2 cellular contexts compared by ENCODE assay signal in the genomic region with DNA sequence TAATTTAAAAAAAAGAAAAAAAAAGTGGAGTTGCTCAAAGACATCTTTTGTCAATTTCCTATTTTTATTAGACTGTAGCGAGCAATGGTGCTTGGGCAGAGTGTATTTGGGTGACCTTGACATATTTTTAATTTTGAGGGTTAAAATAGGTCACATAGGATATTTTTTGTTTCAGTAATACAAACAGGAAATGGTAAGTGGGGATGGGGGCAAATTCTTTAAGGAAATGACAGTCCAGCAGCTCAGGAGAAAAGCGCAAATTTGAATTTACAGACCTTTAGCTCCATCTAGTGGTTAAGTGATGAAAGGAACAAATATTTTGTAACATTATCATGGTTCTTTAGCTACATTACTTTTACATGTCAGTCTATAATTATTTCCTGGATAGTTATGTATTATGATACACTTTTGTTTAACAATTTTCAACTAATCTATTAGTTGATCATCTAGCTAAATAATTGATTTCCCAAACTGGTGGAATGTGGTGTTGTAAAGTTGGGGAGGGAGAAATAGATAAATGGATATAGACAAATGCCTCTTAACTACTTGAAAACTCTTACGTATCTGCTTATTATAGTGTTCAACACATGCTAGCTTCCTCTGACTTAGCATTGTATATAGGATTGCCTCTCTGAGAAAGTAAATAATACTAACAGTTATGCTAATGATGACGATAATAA.
TF ChIP-seq lines count a peak whose summit lies in the region.

No MANE protein-coding gene starts in this region.

TF ChIP-seq in A549, 52 proteins besides CTCF, POLR2A, EP300 and RAD21:
- TF ChIP-seq KDM1A (IDR thresholded peaks at IDR 0.05; ENCODE audit: low read depth), result no peak
- TF ChIP-seq SMC3 (IDR thresholded peaks at IDR 0.05), result peak; percentile 83

TF ChIP-seq in H1, 55 proteins besides CTCF, POLR2A, EP300 and RAD21:
- TF ChIP-seq SP4 (IDR thresholded peaks at IDR 0.05; ENCODE audit: low read length) (0 out of 2 replicates have a peak, but pooled peaks have one; percentile 22), TBP (IDR thresholded peaks at IDR 0.05; ENCODE audit: low read depth, low read length) (no peak), CTBP2 (IDR thresholded peaks at IDR 0.05; ENCODE audit: borderline replicate concordance, insufficient read depth, insufficient read length, low read length) (no peak), JUND (IDR thresholded peaks at IDR 0.05; ENCODE audit: low read length) (no peak)
- TF ChIP-seq, protein P1, sequence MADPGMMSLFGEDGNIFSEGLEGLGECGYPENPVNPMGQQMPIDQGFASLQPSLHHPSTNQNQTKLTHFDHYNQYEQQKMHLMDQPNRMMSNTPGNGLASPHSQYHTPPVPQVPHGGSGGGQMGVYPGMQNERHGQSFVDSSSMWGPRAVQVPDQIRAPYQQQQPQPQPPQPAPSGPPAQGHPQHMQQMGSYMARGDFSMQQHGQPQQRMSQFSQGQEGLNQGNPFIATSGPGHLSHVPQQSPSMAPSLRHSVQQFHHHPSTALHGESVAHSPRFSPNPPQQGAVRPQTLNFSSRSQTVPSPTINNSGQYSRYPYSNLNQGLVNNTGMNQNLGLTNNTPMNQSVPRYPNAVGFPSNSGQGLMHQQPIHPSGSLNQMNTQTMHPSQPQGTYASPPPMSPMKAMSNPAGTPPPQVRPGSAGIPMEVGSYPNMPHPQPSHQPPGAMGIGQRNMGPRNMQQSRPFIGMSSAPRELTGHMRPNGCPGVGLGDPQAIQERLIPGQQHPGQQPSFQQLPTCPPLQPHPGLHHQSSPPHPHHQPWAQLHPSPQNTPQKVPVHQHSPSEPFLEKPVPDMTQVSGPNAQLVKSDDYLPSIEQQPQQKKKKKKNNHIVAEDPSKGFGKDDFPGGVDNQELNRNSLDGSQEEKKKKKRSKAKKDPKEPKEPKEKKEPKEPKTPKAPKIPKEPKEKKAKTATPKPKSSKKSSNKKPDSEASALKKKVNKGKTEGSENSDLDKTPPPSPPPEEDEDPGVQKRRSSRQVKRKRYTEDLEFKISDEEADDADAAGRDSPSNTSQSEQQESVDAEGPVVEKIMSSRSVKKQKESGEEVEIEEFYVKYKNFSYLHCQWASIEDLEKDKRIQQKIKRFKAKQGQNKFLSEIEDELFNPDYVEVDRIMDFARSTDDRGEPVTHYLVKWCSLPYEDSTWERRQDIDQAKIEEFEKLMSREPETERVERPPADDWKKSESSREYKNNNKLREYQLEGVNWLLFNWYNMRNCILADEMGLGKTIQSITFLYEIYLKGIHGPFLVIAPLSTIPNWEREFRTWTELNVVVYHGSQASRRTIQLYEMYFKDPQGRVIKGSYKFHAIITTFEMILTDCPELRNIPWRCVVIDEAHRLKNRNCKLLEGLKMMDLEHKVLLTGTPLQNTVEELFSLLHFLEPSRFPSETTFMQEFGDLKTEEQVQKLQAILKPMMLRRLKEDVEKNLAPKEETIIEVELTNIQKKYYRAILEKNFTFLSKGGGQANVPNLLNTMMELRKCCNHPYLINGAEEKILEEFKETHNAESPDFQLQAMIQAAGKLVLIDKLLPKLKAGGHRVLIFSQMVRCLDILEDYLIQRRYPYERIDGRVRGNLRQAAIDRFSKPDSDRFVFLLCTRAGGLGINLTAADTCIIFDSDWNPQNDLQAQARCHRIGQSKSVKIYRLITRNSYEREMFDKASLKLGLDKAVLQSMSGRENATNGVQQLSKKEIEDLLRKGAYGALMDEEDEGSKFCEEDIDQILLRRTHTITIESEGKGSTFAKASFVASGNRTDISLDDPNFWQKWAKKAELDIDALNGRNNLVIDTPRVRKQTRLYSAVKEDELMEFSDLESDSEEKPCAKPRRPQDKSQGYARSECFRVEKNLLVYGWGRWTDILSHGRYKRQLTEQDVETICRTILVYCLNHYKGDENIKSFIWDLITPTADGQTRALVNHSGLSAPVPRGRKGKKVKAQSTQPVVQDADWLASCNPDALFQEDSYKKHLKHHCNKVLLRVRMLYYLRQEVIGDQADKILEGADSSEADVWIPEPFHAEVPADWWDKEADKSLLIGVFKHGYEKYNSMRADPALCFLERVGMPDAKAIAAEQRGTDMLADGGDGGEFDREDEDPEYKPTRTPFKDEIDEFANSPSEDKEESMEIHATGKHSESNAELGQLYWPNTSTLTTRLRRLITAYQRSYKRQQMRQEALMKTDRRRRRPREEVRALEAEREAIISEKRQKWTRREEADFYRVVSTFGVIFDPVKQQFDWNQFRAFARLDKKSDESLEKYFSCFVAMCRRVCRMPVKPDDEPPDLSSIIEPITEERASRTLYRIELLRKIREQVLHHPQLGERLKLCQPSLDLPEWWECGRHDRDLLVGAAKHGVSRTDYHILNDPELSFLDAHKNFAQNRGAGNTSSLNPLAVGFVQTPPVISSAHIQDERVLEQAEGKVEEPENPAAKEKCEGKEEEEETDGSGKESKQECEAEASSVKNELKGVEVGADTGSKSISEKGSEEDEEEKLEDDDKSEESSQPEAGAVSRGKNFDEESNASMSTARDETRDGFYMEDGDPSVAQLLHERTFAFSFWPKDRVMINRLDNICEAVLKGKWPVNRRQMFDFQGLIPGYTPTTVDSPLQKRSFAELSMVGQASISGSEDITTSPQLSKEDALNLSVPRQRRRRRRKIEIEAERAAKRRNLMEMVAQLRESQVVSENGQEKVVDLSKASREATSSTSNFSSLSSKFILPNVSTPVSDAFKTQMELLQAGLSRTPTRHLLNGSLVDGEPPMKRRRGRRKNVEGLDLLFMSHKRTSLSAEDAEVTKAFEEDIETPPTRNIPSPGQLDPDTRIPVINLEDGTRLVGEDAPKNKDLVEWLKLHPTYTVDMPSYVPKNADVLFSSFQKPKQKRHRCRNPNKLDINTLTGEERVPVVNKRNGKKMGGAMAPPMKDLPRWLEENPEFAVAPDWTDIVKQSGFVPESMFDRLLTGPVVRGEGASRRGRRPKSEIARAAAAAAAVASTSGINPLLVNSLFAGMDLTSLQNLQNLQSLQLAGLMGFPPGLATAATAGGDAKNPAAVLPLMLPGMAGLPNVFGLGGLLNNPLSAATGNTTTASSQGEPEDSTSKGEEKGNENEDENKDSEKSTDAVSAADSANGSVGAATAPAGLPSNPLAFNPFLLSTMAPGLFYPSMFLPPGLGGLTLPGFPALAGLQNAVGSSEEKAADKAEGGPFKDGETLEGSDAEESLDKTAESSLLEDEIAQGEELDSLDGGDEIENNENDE (IDR thresholded peaks at IDR 0.05; ENCODE audit: insufficient replicate concordance, low read length), result peak; percentile 17
TF ChIP-seq in H1: peak in this region for 2.
